In the genomic region with DNA sequence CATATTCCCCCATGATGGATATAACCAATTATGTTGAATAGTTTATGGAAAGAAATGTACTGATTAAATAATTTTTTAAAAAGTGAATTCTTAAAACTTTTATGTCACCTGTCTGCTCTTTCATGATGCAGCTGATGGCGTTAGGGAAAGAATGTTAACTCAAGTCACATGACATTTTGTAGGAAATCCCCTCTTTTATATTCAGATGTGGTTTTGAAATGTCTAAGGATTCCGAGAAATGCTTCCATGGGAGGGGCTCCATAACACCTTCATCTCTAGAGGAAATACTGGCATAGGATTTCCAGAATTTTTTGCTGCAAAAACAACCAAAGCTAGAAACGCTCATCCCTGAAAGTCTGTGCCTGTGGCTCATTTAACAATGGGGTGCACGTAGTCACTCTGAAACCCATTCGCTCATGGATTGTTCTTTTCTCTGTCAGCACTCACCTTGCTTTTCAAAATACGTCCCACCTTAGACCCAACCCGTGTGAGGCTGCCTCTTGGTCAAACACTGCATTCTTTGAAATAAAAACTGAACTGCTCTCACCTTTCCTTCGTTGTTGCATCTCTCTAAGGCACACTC, we compare ENCODE assay signal across 25 cellular contexts.
DNase-seq lines count a peak whose midpoint lies in the region; ATAC-seq, FAIRE-seq and TF ChIP-seq lines count a peak whose summit lies in the region.
"Had no signal": no experiment of that assay in that cellular context is flagged by ENCODE, and none has a peak within 500 bp of the region (broad histone marks: within the 10 kb centered on the region; RNA-seq: fewer than 3 reads in every experiment).

No MANE protein-coding gene starts in this region.

- POLR2A ChIA-PET in activated naive CD8-positive, alpha-beta T cell treated with anti-CD3 and anti-CD28 coated beads, Interleukin-2, amount 10 ng/mL, durations not matched to agents 7 days and 5 days (lab: Charles Lee): no interaction called here

- no peak overlapping the region for H3K4me3 Mint-ChIP-seq in activated T-cell treated with anti-CD3 and anti-CD28 coated beads, Interleukin-2, amount 50 U/mL, for 24 hours
- peak overlapping the region; percentile 38 for H3K4me3 Mint-ChIP-seq in activated naive CD8-positive, alpha-beta T cell treated with anti-CD3 and anti-CD28 coated beads, Interleukin-2, amount 10 ng/mL, durations not matched to agents 7 days and 5 days
- no peak overlapping the region for H3K4me3 Mint-ChIP-seq in stimulated activated memory B cell treated with anti-CD40 and anti-IgM and Interleukin-4, amounts not matched to agents 10 μg/mL and 1 μg/mL and 100 μg/mL, for 72 hours
- no peak overlapping the region for H3K4me3 Mint-ChIP-seq in neural progenitor cell
- H3K4me3 Mint-ChIP-seq: effector memory CD8-positive, alpha-beta T cell; H9 had no signal

- H3K36me3 ChIP-seq in KOPT-K1 (ENCODE audit: insufficient read depth, low read length) (no peaks in the 10 kb centered on the region), neural progenitor cell (no peaks in the 10 kb centered on the region)
- H3K36me3 ChIP-seq: BLaER1, colonic mucosa, upper lobe of left lung had no signal

- no peak for DNase-seq in activated T-cell treated with anti-CD3 and anti-CD28 coated beads, Interleukin-2, amount 50 U/mL, for 24 hours
- no peak for DNase-seq in activated T-cell treated with anti-CD3 and anti-CD28 coated beads, Interleukin-2, amount 50 U/mL, for 1 hour
- DNase-seq in activated naive CD8-positive, alpha-beta T cell treated with anti-CD3 and anti-CD28 coated beads, Interleukin-2, amount 10 ng/mL, durations not matched to agents 7 days and 5 days: no peak
- no peak for DNase-seq in stimulated activated naive CD8-positive, alpha-beta T cell treated with anti-CD3 and anti-CD28 coated beads, Interleukin-15, Interleukin-2, amounts not matched to agents 100 U/mL and 50 U/mL, for 24 hours
- DNase-seq in neural progenitor cell (ENCODE audit: low spot score): no peak
- no peak for DNase-seq in H54 (ENCODE audit: insufficient read length, low spot score)
- DNase-seq: ACHN; activated CD8-positive, alpha-beta memory T cell treated with anti-CD3 and anti-CD28 coated beads for 24 hours; amniotic stem cell; Calu3; colonic mucosa; effector memory CD8-positive, alpha-beta T cell; foreskin keratinocyte; H9; left colon; NCI-H1092; NCI-H187 treated with DMSO at 0.1 percent for 48 hours; occipital lobe; upper lobe of left lung had no signal

- no peaks in the 10 kb centered on the region for H4K20me1 ChIP-seq in neural progenitor cell (ENCODE audit: low read depth)
- H4K20me1 ChIP-seq: BLaER1 had no signal

- H3K4me2 ChIP-seq in neural progenitor cell: no peak overlapping the region
- H3K4me2 ChIP-seq: BLaER1 had no signal

- H2AFZ ChIP-seq in neural progenitor cell (replicated peaks): no peak overlapping the region

- no peak for ATAC-seq in activated naive CD8-positive, alpha-beta T cell treated with anti-CD3 and anti-CD28 coated beads, Interleukin-2, amount 10 ng/mL, durations not matched to agents 7 days and 5 days (ENCODE audit: low read depth)
- peak; percentile 46 for ATAC-seq in stimulated activated naive CD8-positive, alpha-beta T cell treated with anti-CD3 and anti-CD28 coated beads, Interleukin-15, Interleukin-2, amounts not matched to agents 100 U/mL and 50 U/mL, for 24 hours
- no peak for ATAC-seq in stimulated activated memory B cell treated with anti-CD40 and anti-IgM and Interleukin-4, amounts not matched to agents 10 μg/mL and 1 μg/mL and 100 μg/mL, for 72 hours
- ATAC-seq: effector memory CD8-positive, alpha-beta T cell; esophagus mucosa; foreskin keratinocyte; GM12878; left colon had no signal

- H3K36me3 Mint-ChIP-seq in activated T-cell treated with anti-CD3 and anti-CD28 coated beads, Interleukin-2, amount 50 U/mL, for 24 hours (ENCODE audit: low read depth): no peaks in the 10 kb centered on the region
- H3K36me3 Mint-ChIP-seq in activated naive CD8-positive, alpha-beta T cell treated with anti-CD3 and anti-CD28 coated beads, Interleukin-2, amount 10 ng/mL, durations not matched to agents 7 days and 5 days: peaks cover 5% of the 10 kb centered on the region
- no peaks in the 10 kb centered on the region for H3K36me3 Mint-ChIP-seq in stimulated activated memory B cell treated with anti-CD40 and anti-IgM and Interleukin-4, amounts not matched to agents 10 μg/mL and 1 μg/mL and 100 μg/mL, for 72 hours
- no peaks in the 10 kb centered on the region for H3K36me3 Mint-ChIP-seq in neural progenitor cell

- no peaks in the 10 kb centered on the region for H3F3A ChIP-seq in neural progenitor cell (ENCODE audit: low read depth)

- no peaks in the 10 kb centered on the region for H3K27me3 Mint-ChIP-seq in activated T-cell treated with anti-CD3 and anti-CD28 coated beads, Interleukin-2, amount 50 U/mL, for 24 hours
- H3K27me3 Mint-ChIP-seq in activated naive CD8-positive, alpha-beta T cell treated with anti-CD3 and anti-CD28 coated beads, Interleukin-2, amount 10 ng/mL, durations not matched to agents 7 days and 5 days: peaks cover 9% of the 10 kb centered on the region
- no peaks in the 10 kb centered on the region for H3K27me3 Mint-ChIP-seq in stimulated activated memory B cell treated with anti-CD40 and anti-IgM and Interleukin-4, amounts not matched to agents 10 μg/mL and 1 μg/mL and 100 μg/mL, for 72 hours
- peaks cover 11% of the 10 kb centered on the region for H3K27me3 Mint-ChIP-seq in neural progenitor cell (ENCODE audit: insufficient read depth, low read depth)

- H3K4me1 ChIP-seq in neural progenitor cell: no peaks in the 10 kb centered on the region
- H3K4me1 ChIP-seq: BLaER1, colonic mucosa, foreskin keratinocyte, upper lobe of left lung had no signal

- FAIRE-seq in H54 (lab: Jason Lieb, UNC): no peak
- FAIRE-seq: bronchial epithelial cell, GM12878 had no signal

- H3K4me1 Mint-ChIP-seq in activated T-cell treated with anti-CD3 and anti-CD28 coated beads, Interleukin-2, amount 50 U/mL, for 24 hours (ENCODE audit: low read depth): peaks cover 23% of the 10 kb centered on the region
- peaks cover 11% of the 10 kb centered on the region for H3K4me1 Mint-ChIP-seq in activated naive CD8-positive, alpha-beta T cell treated with anti-CD3 and anti-CD28 coated beads, Interleukin-2, amount 10 ng/mL, durations not matched to agents 7 days and 5 days
- H3K4me1 Mint-ChIP-seq in stimulated activated memory B cell treated with anti-CD40 and anti-IgM and Interleukin-4, amounts not matched to agents 10 μg/mL and 1 μg/mL and 100 μg/mL, for 72 hours: no peaks in the 10 kb centered on the region
- H3K4me1 Mint-ChIP-seq in neural progenitor cell: peaks cover 3% of the 10 kb centered on the region

- no peak overlapping the region for H3K9ac ChIP-seq in neural progenitor cell
- H3K9ac ChIP-seq: BLaER1 had no signal

- TF ChIP-seq CTCF in neural progenitor cell (IDR thresholded peaks at IDR 0.05): no peak

- H3K79me2 ChIP-seq in neural progenitor cell (ENCODE audit: low read depth): no peaks in the 10 kb centered on the region

- no peaks in the 10 kb centered on the region for H3K27me3 ChIP-seq in neural progenitor cell
- H3K27me3 ChIP-seq: BLaER1, colonic mucosa, foreskin keratinocyte, upper lobe of left lung had no signal

- H3K27ac ChIP-seq in KOPT-K1 (ENCODE audit: low read depth, low read length, poor library complexity, severe bottlenecking): peak overlapping the region; percentile 49
- H3K27ac ChIP-seq in neural progenitor cell: no peak overlapping the region
- H3K27ac ChIP-seq: BLaER1, colonic mucosa, foreskin keratinocyte, upper lobe of left lung had no signal

- no peak for TF ChIP-seq POLR2A in H54 (IDR thresholded peaks at IDR 0.05; ENCODE audit: low read depth, low read length)

- peak overlapping the region; percentile 55 for H3K27ac Mint-ChIP-seq in activated T-cell treated with anti-CD3 and anti-CD28 coated beads, Interleukin-2, amount 50 U/mL, for 24 hours
- H3K27ac Mint-ChIP-seq in activated naive CD8-positive, alpha-beta T cell treated with anti-CD3 and anti-CD28 coated beads, Interleukin-2, amount 10 ng/mL, durations not matched to agents 7 days and 5 days: no peak overlapping the region
- no peak overlapping the region for H3K27ac Mint-ChIP-seq in stimulated activated memory B cell treated with anti-CD40 and anti-IgM and Interleukin-4, amounts not matched to agents 10 μg/mL and 1 μg/mL and 100 μg/mL, for 72 hours
- no peak overlapping the region for H3K27ac Mint-ChIP-seq in neural progenitor cell
- H3K27ac Mint-ChIP-seq: effector memory CD8-positive, alpha-beta T cell; H9 had no signal

- H3K4me3 ChIP-seq in neural progenitor cell: no peak overlapping the region
- H3K4me3 ChIP-seq: BLaER1, colonic mucosa, GM12878, upper lobe of left lung had no signal

- H3K9me3 ChIP-seq in KOPT-K1 (ENCODE audit: insufficient read depth, low read length, poor library complexity, severe bottlenecking) (peaks cover 12% of the 10 kb centered on the region), neural progenitor cell (ENCODE audit: low read depth) (no peaks in the 10 kb centered on the region)
- H3K9me3 ChIP-seq: colonic mucosa, upper lobe of left lung had no signal

- H3K9me3 Mint-ChIP-seq in activated T-cell treated with anti-CD3 and anti-CD28 coated beads, Interleukin-2, amount 50 U/mL, for 24 hours: peaks cover 8% of the 10 kb centered on the region
- H3K9me3 Mint-ChIP-seq in activated naive CD8-positive, alpha-beta T cell treated with anti-CD3 and anti-CD28 coated beads, Interleukin-2, amount 10 ng/mL, durations not matched to agents 7 days and 5 days: peaks cover 5% of the 10 kb centered on the region
- H3K9me3 Mint-ChIP-seq in stimulated activated memory B cell treated with anti-CD40 and anti-IgM and Interleukin-4, amounts not matched to agents 10 μg/mL and 1 μg/mL and 100 μg/mL, for 72 hours: peaks cover 6% of the 10 kb centered on the region
- H3K9me3 Mint-ChIP-seq in neural progenitor cell: no peaks in the 10 kb centered on the region
- H3K9me3 Mint-ChIP-seq: effector memory CD8-positive, alpha-beta T cell; H9 had no signal
